ENCODE assay signal across 1 cellular context in the genomic region with DNA sequence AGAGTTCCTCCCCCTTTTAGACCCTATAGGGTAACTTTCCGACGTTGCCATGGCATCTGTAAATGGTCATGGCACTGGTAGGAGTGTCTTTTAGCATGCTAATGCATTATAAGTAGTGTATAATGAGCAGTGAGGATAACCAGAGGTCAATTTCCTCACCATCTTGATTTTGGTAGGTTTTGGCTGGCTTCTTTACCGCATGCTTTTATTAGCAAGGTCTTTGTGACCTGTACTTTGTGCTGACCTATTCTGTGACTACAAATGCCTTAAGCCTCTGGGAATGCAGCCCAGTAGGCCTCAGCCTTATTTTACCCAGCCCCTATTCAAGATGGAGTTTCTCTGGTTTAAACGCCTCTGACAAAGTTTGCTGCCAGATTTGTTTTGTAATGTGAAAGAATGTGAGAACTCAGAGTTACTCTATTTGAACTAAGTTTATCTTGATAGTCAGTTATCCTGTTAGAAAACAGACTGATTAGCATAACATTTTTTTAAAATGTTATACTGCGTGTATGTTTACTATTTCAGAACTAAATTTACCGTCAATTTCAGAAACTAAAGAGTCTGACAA.
TF ChIP-seq lines count a peak whose summit lies in the region.

No MANE protein-coding gene starts in this region.

TF ChIP-seq in H1, 55 proteins besides CTCF, POLR2A, EP300 and RAD21:
- TF ChIP-seq, protein P1, sequence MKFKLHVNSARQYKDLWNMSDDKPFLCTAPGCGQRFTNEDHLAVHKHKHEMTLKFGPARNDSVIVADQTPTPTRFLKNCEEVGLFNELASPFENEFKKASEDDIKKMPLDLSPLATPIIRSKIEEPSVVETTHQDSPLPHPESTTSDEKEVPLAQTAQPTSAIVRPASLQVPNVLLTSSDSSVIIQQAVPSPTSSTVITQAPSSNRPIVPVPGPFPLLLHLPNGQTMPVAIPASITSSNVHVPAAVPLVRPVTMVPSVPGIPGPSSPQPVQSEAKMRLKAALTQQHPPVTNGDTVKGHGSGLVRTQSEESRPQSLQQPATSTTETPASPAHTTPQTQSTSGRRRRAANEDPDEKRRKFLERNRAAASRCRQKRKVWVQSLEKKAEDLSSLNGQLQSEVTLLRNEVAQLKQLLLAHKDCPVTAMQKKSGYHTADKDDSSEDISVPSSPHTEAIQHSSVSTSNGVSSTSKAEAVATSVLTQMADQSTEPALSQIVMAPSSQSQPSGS (IDR thresholded peaks at IDR 0.05; ENCODE audit: low read length) = no peak
- TF ChIP-seq HDAC6 (IDR thresholded peaks at IDR 0.05; ENCODE audit: low read depth, low read length) (no peak), TCF12 (IDR thresholded peaks at IDR 0.05; ENCODE audit: low read depth, low read length) (no peak), CTBP2 (IDR thresholded peaks at IDR 0.05; ENCODE audit: borderline replicate concordance, insufficient read depth, insufficient read length, low read length) (no peak), KDM5A (IDR thresholded peaks at IDR 0.05; ENCODE audit: low read length) (no peak), RXRA (IDR thresholded peaks at IDR 0.05; ENCODE audit: insufficient read depth, low read depth, low read length) (no peak), SRF (IDR thresholded peaks at IDR 0.05; ENCODE audit: low read depth, low read length) (no peak), CBX8 (IDR thresholded peaks at IDR 0.05; ENCODE audit: borderline replicate concordance, low read depth, low read length) (no peak), POLR2AphosphoS5 (IDR thresholded peaks at IDR 0.05; ENCODE audit: low read depth, low read length) (no peak)
- TF ChIP-seq, protein P2, sequence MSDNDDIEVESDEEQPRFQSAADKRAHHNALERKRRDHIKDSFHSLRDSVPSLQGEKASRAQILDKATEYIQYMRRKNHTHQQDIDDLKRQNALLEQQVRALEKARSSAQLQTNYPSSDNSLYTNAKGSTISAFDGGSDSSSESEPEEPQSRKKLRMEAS (IDR thresholded peaks at IDR 0.05) = no peak
